12 cellular contexts compared by ENCODE assay signal in genomic region chr6:74404366-74404765, GRCh38.
DNase-seq lines count a peak whose midpoint lies in the region; TF ChIP-seq lines count a peak whose summit lies in the region.
"Had no signal": no experiment of that assay in that cellular context is flagged by ENCODE, and none has a peak within 500 bp of the region (broad histone marks: within the 10 kb centered on the region; RNA-seq: fewer than 3 reads in every experiment).

No MANE protein-coding gene starts in this region.

- H3K27ac Mint-ChIP-seq in nephron progenitor cell (no peak overlapping the region), Calu3 (ENCODE audit: unreplicated experiment) (no peak overlapping the region)
- H3K27ac Mint-ChIP-seq: CD14-positive monocyte; CD8-positive, alpha-beta T cell had no signal

- H3K36me3 ChIP-seq in GM23248 (ENCODE audit: low read depth) (no peaks in the 10 kb centered on the region), OCI-LY7 (ENCODE audit: insufficient read depth, low read length) (no peaks in the 10 kb centered on the region)

- H3K4me3 Mint-ChIP-seq in nephron progenitor cell = no peak overlapping the region
- H3K4me3 Mint-ChIP-seq in Calu3 (ENCODE audit: low read depth, unreplicated experiment) = no peak overlapping the region
- H3K4me3 Mint-ChIP-seq: CD14-positive monocyte; CD8-positive, alpha-beta T cell had no signal

- no peaks in the 10 kb centered on the region for H3F3A ChIP-seq in GM23248 (ENCODE audit: insufficient read depth)

- no peaks in the 10 kb centered on the region for H3K36me3 Mint-ChIP-seq in nephron progenitor cell (ENCODE audit: low read depth)
- H3K36me3 Mint-ChIP-seq in Calu3 (ENCODE audit: insufficient read depth, unreplicated experiment) = no peaks in the 10 kb centered on the region
- H3K36me3 Mint-ChIP-seq: CD14-positive monocyte; CD8-positive, alpha-beta T cell had no signal

- H3K9me3 ChIP-seq in GM23248 (ENCODE audit: low read depth) (no peaks in the 10 kb centered on the region), OCI-LY7 (ENCODE audit: low read length) (no peaks in the 10 kb centered on the region)

- H2AFZ ChIP-seq in GM23248 (no peak overlapping the region), OCI-LY7 (ENCODE audit: low read length) (no peak overlapping the region)

- H3K27ac ChIP-seq in GM23248 (no peak overlapping the region), OCI-LY7 (ENCODE audit: low read depth, low read length, poor library complexity, severe bottlenecking) (no peak overlapping the region)

- H4K20me1 ChIP-seq in GM23248 (ENCODE audit: insufficient read depth) (no peaks in the 10 kb centered on the region), OCI-LY7 (ENCODE audit: insufficient read depth, low read length) (no peaks in the 10 kb centered on the region)

- 72 to 80% methylated on average over 2 of the region's 2 CpGs for whole genome bisulfite sequencing in GM23248 (ENCODE audit: low coverage in 1 of 2, low lambda C conversion rate in 2 of 2, missing lambda C conversion rate in 2 of 2), 2 experiments

- peaks cover 5% of the 10 kb centered on the region for H3K9me3 Mint-ChIP-seq in nephron progenitor cell
- peaks cover 2% of the 10 kb centered on the region for H3K9me3 Mint-ChIP-seq in Calu3 (ENCODE audit: low read depth, unreplicated experiment)

- H3K4me1 ChIP-seq in GM23248 (ENCODE audit: insufficient read depth) (0 out of 2 replicates have a peak, but pooled peaks cover 10% of the 10 kb centered on the region), OCI-LY7 (ENCODE audit: insufficient read depth, low read length, poor library complexity, severe bottlenecking) (no peaks in the 10 kb centered on the region)

- peak; percentile 9 for DNase-seq in GM23248
- peak; percentile 30 to 38 for DNase-seq in cardiac fibroblast (ENCODE audit: low read depth in 2 of 2)
- DNase-seq in fibroblast of pulmonary artery (ENCODE audit: low read depth) = peak; percentile 38
- no peak for DNase-seq in OCI-LY7 (ENCODE audit: low spot score)
- DNase-seq in nephron progenitor cell = no peak
- no peak for DNase-seq in Calu3
- no peak for DNase-seq in NCI-H2171 (lab: John Stamatoyannopoulos, UW)
- DNase-seq: CD8-positive, alpha-beta T cell; COR-L47; DND-41; GF-D8 had no signal

- no peak overlapping the region for H3K9ac ChIP-seq in GM23248

- POLR2A ChIA-PET in OCI-LY7 (lab: Charles Lee) = interaction anchor here (1.2 kb wide), 1 partner anchor 22 kb away, joined by 5 read pairs; no protein-coding TSS in a partner anchor

- H3K79me2 ChIP-seq in GM23248 (ENCODE audit: insufficient read depth) = no peaks in the 10 kb centered on the region
- H3K79me2 ChIP-seq in OCI-LY7 (ENCODE audit: insufficient read depth, low read depth, low read length) = no peaks in the 10 kb centered on the region

- H3K4me2 ChIP-seq in GM23248 (ENCODE audit: unreplicated experiment) = no peak overlapping the region
- no peak overlapping the region for H3K4me2 ChIP-seq in OCI-LY7 (ENCODE audit: low read length)

- intact Hi-C loops in OCI-LY7 (cut with micrococcal nuclease; ENCODE audit: unreplicated experiment) (no loop called here), Calu3 (cut with micrococcal nuclease; ENCODE audit: unreplicated experiment) (no loop called here)

- H3K4me1 Mint-ChIP-seq in nephron progenitor cell (no peaks in the 10 kb centered on the region), Calu3 (ENCODE audit: low read depth, unreplicated experiment) (no peaks in the 10 kb centered on the region)
- H3K4me1 Mint-ChIP-seq: CD14-positive monocyte had no signal

- no peaks in the 10 kb centered on the region for H3K9me2 ChIP-seq in GM23248 (ENCODE audit: insufficient read depth)
- no peaks in the 10 kb centered on the region for H3K9me2 ChIP-seq in OCI-LY7 (ENCODE audit: insufficient read depth, low read length)

- CTCF ChIA-PET in OCI-LY7 (lab: Charles Lee; ENCODE audit: unreplicated experiment) = no interaction called here
- CTCF ChIA-PET in Calu3 (lab: Charles Lee) = interaction anchor here (0.6 kb wide), 1 partner anchor 362 kb away, joined by 3 read pairs; no protein-coding TSS in a partner anchor

- no peak for TF ChIP-seq CTCF in cardiac fibroblast (IDR thresholded peaks at IDR 0.05; ENCODE audit: low read depth, low read length)
- no peak for TF ChIP-seq CTCF in fibroblast of pulmonary artery (IDR thresholded peaks at IDR 0.05; ENCODE audit: low read length, missing control alignments)
- no peak for TF ChIP-seq CTCF in OCI-LY7 (conservative IDR thresholded peaks at IDR 0.05; ENCODE audit: low read length)
- TF ChIP-seq CTCF in nephron progenitor cell (IDR thresholded peaks at IDR 0.05) = no peak
- TF ChIP-seq CTCF in Calu3 (IDR thresholded peaks at IDR 0.05; ENCODE audit: unreplicated experiment) = no peak

- no peaks in the 10 kb centered on the region for H3K27me3 ChIP-seq in GM23248 (replicated peaks; ENCODE audit: insufficient read depth)

- H3K27me3 Mint-ChIP-seq in nephron progenitor cell (ENCODE audit: low read depth, poor library complexity) (peaks cover 2% of the 10 kb centered on the region), Calu3 (ENCODE audit: unreplicated experiment) (no peaks in the 10 kb centered on the region)

- in situ Hi-C loops in GM23248 (cut with MboI) = loop anchor here (25.0 kb wide), 1 partner anchor 808 kb away; the partner anchor contains the start of gene COL12A1

- BruUV-seq in OCI-LY7 (replicated peaks; lab: Mats Ljungman, UMichigan) (no TSS peak), Calu3 (replicated peaks; lab: Mats Ljungman, UMichigan) (no TSS peak)

- H3K4me3 ChIP-seq in GM23248 (no peak overlapping the region), cardiac fibroblast (replicated peaks in 1 of 2; ENCODE audit: low read depth in 2 of 2, low read length in 2 of 2) (no peak overlapping the region), fibroblast of pulmonary artery (replicated peaks; ENCODE audit: low read depth, low read length) (no peak overlapping the region), OCI-LY7 (ENCODE audit: low read depth, low read length, poor library complexity, severe bottlenecking) (no peak overlapping the region)

Comparison
In these comparisons a context has a peak if more than half of its experiments do, and no peak if none do; other contexts are left out.
1. DNase-seq: peak in GM23248 (single experiment), cardiac fibroblast (2 of 2) and fibroblast of pulmonary artery (single experiment); none in OCI-LY7 (single experiment), nephron progenitor cell (single experiment), Calu3 (single experiment) and NCI-H2171 (single experiment).